2 cellular contexts compared by ENCODE assay signal in genomic region chr6:167748458-167749379, GRCh38.
TF ChIP-seq lines count a peak whose summit lies in the region.

No MANE protein-coding gene starts in this region.

TF ChIP-seq in SK-N-SH, 30 proteins besides CTCF, POLR2A, EP300 and RAD21 (continued from another document):
- no peak for TF ChIP-seq REST (IDR thresholded peaks at IDR 0.05; ENCODE audit: low read depth, low read length)
- TF ChIP-seq SMC3 (IDR thresholded peaks at IDR 0.05; ENCODE audit: low read depth, low read length): no peak
- TF ChIP-seq, protein P1, sequence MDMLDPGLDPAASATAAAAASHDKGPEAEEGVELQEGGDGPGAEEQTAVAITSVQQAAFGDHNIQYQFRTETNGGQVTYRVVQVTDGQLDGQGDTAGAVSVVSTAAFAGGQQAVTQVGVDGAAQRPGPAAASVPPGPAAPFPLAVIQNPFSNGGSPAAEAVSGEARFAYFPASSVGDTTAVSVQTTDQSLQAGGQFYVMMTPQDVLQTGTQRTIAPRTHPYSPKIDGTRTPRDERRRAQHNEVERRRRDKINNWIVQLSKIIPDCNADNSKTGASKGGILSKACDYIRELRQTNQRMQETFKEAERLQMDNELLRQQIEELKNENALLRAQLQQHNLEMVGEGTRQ (IDR thresholded peaks at IDR 0.05; ENCODE audit: borderline replicate concordance, low read depth, low read length): no peak
- no peak for TF ChIP-seq NFIC (IDR thresholded peaks at IDR 0.05; ENCODE audit: borderline replicate concordance)
- no peak for TF ChIP-seq RFX5 (IDR thresholded peaks at IDR 0.05; ENCODE audit: low read length)
- no peak for TF ChIP-seq SIN3A (IDR thresholded peaks at IDR 0.05; ENCODE audit: borderline replicate concordance, low read depth, low read length)

TF ChIP-seq in SK-N-SH treated with all-trans-retinoic acid at 6 μM for 48 hours, 23 proteins besides CTCF, POLR2A, EP300 and RAD21 (continued from another document):
- TF ChIP-seq TSHZ2 (CRISPR knock-in tag; IDR thresholded peaks at IDR 0.05) (no peak), ZFP3 (CRISPR knock-in tag; IDR thresholded peaks at IDR 0.05) (no peak), RARB (CRISPR knock-in tag; IDR thresholded peaks at IDR 0.05) (no peak), SNAI2 (CRISPR knock-in tag; IDR thresholded peaks at IDR 0.05) (no peak), CSDC2 (CRISPR knock-in tag; IDR thresholded peaks at IDR 0.05) (no peak), CSRNP3 (CRISPR knock-in tag; IDR thresholded peaks at IDR 0.05) (no peak), TCF4 (CRISPR knock-in tag; IDR thresholded peaks at IDR 0.05; ENCODE audit: borderline replicate concordance) (no peak), ARNTL (CRISPR knock-in tag; IDR thresholded peaks at IDR 0.05; ENCODE audit: borderline replicate concordance, low read depth) (no peak), TOX (CRISPR knock-in tag; IDR thresholded peaks at IDR 0.05; ENCODE audit: borderline replicate concordance) (no peak)
- TF ChIP-seq, protein P2, sequence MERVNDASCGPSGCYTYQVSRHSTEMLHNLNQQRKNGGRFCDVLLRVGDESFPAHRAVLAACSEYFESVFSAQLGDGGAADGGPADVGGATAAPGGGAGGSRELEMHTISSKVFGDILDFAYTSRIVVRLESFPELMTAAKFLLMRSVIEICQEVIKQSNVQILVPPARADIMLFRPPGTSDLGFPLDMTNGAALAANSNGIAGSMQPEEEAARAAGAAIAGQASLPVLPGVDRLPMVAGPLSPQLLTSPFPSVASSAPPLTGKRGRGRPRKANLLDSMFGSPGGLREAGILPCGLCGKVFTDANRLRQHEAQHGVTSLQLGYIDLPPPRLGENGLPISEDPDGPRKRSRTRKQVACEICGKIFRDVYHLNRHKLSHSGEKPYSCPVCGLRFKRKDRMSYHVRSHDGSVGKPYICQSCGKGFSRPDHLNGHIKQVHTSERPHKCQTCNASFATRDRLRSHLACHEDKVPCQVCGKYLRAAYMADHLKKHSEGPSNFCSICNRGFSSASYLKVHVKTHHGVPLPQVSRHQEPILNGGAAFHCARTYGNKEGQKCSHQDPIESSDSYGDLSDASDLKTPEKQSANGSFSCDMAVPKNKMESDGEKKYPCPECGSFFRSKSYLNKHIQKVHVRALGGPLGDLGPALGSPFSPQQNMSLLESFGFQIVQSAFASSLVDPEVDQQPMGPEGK (CRISPR knock-in tag; IDR thresholded peaks at IDR 0.05; ENCODE audit: borderline replicate concordance): no peak
